1 cellular context compared by ENCODE assay signal in the genomic region with DNA sequence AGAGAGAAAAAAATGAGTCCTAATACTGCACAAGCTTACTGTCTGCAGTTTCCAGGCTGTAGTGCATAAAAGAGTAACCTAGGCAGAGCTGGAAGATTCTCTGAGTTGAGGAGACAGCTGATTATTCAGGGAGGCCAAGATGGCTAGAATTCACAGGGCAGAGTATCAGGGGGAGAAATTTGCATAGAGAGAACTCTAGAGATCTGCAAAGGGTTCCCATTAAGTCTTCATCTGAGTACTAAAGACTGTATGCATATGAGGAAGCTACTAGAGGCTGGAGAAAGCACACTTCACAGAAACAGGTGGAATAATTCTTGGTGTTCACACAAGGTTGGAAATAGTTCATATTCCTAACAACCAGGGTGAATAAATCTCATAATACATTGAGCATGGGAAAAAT.
TF ChIP-seq lines count a peak whose summit lies in the region.

No MANE protein-coding gene starts in this region.

TF ChIP-seq in GM23338, 12 proteins besides CTCF, POLR2A, EP300 and RAD21 (continued from another document):
- TF ChIP-seq, protein P1, sequence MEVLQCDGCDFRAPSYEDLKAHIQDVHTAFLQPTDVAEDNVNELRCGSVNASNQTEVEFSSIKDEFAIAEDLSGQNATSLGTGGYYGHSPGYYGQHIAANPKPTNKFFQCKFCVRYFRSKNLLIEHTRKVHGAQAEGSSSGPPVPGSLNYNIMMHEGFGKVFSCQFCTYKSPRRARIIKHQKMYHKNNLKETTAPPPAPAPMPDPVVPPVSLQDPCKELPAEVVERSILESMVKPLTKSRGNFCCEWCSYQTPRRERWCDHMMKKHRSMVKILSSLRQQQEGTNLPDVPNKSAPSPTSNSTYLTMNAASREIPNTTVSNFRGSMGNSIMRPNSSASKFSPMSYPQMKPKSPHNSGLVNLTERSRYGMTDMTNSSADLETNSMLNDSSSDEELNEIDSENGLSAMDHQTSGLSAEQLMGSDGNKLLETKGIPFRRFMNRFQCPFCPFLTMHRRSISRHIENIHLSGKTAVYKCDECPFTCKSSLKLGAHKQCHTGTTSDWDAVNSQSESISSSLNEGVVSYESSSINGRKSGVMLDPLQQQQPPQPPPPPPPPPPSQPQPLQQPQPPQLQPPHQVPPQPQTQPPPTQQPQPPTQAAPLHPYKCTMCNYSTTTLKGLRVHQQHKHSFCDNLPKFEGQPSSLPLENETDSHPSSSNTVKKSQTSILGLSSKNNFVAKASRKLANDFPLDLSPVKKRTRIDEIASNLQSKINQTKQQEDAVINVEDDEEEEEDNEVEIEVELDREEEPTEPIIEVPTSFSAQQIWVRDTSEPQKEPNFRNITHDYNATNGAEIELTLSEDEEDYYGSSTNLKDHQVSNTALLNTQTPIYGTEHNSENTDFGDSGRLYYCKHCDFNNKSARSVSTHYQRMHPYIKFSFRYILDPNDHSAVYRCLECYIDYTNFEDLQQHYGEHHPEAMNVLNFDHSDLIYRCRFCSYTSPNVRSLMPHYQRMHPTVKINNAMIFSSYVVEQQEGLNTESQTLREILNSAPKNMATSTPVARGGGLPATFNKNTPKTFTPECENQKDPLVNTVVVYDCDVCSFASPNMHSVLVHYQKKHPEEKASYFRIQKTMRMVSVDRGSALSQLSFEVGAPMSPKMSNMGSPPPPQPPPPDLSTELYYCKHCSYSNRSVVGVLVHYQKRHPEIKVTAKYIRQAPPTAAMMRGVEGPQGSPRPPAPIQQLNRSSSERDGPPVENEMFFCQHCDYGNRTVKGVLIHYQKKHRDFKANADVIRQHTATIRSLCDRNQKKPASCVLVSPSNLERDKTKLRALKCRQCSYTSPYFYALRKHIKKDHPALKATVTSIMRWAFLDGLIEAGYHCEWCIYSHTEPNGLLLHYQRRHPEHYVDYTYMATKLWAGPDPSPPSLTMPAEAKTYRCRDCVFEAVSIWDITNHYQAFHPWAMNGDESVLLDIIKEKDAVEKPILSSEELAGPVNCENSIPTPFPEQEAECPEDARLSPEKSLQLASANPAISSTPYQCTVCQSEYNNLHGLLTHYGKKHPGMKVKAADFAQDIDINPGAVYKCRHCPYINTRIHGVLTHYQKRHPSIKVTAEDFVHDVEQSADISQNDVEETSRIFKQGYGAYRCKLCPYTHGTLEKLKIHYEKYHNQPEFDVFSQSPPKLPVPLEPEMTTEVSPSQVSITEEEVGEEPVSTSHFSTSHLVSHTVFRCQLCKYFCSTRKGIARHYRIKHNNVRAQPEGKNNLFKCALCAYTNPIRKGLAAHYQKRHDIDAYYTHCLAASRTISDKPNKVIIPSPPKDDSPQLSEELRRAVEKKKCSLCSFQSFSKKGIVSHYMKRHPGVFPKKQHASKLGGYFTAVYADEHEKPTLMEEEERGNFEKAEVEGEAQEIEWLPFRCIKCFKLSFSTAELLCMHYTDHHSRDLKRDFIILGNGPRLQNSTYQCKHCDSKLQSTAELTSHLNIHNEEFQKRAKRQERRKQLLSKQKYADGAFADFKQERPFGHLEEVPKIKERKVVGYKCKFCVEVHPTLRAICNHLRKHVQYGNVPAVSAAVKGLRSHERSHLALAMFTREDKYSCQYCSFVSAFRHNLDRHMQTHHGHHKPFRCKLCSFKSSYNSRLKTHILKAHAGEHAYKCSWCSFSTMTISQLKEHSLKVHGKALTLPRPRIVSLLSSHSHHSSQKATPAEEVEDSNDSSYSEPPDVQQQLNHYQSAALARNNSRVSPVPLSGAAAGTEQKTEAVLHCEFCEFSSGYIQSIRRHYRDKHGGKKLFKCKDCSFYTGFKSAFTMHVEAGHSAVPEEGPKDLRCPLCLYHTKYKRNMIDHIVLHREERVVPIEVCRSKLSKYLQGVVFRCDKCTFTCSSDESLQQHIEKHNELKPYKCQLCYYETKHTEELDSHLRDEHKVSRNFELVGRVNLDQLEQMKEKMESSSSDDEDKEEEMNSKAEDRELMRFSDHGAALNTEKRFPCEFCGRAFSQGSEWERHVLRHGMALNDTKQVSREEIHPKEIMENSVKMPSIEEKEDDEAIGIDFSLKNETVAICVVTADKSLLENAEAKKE (CRISPR knock-in tag; IDR thresholded peaks at IDR 0.05): no peak
- TF ChIP-seq, protein P2, sequence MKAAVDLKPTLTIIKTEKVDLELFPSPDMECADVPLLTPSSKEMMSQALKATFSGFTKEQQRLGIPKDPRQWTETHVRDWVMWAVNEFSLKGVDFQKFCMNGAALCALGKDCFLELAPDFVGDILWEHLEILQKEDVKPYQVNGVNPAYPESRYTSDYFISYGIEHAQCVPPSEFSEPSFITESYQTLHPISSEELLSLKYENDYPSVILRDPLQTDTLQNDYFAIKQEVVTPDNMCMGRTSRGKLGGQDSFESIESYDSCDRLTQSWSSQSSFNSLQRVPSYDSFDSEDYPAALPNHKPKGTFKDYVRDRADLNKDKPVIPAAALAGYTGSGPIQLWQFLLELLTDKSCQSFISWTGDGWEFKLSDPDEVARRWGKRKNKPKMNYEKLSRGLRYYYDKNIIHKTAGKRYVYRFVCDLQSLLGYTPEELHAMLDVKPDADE (IDR thresholded peaks at IDR 0.05): no peak
- TF ChIP-seq, protein P3, sequence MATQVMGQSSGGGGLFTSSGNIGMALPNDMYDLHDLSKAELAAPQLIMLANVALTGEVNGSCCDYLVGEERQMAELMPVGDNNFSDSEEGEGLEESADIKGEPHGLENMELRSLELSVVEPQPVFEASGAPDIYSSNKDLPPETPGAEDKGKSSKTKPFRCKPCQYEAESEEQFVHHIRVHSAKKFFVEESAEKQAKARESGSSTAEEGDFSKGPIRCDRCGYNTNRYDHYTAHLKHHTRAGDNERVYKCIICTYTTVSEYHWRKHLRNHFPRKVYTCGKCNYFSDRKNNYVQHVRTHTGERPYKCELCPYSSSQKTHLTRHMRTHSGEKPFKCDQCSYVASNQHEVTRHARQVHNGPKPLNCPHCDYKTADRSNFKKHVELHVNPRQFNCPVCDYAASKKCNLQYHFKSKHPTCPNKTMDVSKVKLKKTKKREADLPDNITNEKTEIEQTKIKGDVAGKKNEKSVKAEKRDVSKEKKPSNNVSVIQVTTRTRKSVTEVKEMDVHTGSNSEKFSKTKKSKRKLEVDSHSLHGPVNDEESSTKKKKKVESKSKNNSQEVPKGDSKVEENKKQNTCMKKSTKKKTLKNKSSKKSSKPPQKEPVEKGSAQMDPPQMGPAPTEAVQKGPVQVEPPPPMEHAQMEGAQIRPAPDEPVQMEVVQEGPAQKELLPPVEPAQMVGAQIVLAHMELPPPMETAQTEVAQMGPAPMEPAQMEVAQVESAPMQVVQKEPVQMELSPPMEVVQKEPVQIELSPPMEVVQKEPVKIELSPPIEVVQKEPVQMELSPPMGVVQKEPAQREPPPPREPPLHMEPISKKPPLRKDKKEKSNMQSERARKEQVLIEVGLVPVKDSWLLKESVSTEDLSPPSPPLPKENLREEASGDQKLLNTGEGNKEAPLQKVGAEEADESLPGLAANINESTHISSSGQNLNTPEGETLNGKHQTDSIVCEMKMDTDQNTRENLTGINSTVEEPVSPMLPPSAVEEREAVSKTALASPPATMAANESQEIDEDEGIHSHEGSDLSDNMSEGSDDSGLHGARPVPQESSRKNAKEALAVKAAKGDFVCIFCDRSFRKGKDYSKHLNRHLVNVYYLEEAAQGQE (IDR thresholded peaks at IDR 0.05; ENCODE audit: unreplicated experiment): no peak
- TF ChIP-seq JUNB (IDR thresholded peaks at IDR 0.05; ENCODE audit: unreplicated experiment): no peak
- no peak for TF ChIP-seq EZH2phosphoT487 (IDR thresholded peaks at IDR 0.05; ENCODE audit: unreplicated experiment)
- TF ChIP-seq CREB1 (CRISPR knock-in tag; IDR thresholded peaks at IDR 0.05; ENCODE audit: low read depth): no peak
